ENCODE assay signal across 9 cellular contexts in genomic region chr2:142869065-142869460, GRCh38. TPM values are rescaled to one million over a fixed set of nuclear protein-coding genes. Genes with fewer than 3 reads are reported as not detected.
A peak's percentile ranks its signal among the peaks of the same experiment; 100 is the strongest.
DNase-seq lines count a peak whose midpoint lies in the region; ATAC-seq, FAIRE-seq and TF ChIP-seq lines count a peak whose summit lies in the region.
"Not testable (repeated sequence)": the region's sequence is repeated elsewhere in the genome, so short reads cannot be mapped to it uniquely, and the experiment has no call there.
"Had no signal": no experiment of that assay in that cellular context is flagged by ENCODE, and none has a peak within 500 bp of the region (broad histone marks: within the 10 kb centered on the region; RNA-seq: fewer than 3 reads in every experiment).

No MANE protein-coding gene starts in this region.

- peak overlapping the region; percentile 94 for H3K4me2 ChIP-seq in A549
- not testable (repeated sequence) for H3K4me2 ChIP-seq in IMR-90 (ENCODE audit: low read depth, low read length)
- H3K4me2 ChIP-seq in HepG2 (ENCODE audit: low read depth, low read length), result peak overlapping the region; percentile 82

- not testable (repeated sequence) for H3K4me3 ChIP-seq in A549; IMR-90 (ENCODE audit: insufficient read depth, low read depth, low read length); skin epidermis; vagina
- peak overlapping the region in 1 of 3 experiments; percentile 58; a peak in 1 of 6 replicates for H3K4me3 ChIP-seq in HepG2 (replicated peaks in 1 of 3; ENCODE audit: insufficient read depth in 1 of 3, low read depth in 2 of 3, low read length in 3 of 3)

- H3K4me3 Mint-ChIP-seq in Calu3 (ENCODE audit: low read depth, unreplicated experiment), result peak overlapping the region; percentile 30
- H3K4me3 Mint-ChIP-seq in activated B cell treated with CpG ODN at 0.5 μM for 24 hours, result peak overlapping the region; percentile 32

- not testable (repeated sequence) for H4K5ac ChIP-seq in IMR-90 (ENCODE audit: low read depth, low read length)

- H2BK120ac ChIP-seq in IMR-90 (ENCODE audit: low read depth, low read length), result 0 out of 2 replicates have a peak overlapping the region, but pooled peaks have one; percentile 14

- H3K27ac Mint-ChIP-seq in Calu3 (ENCODE audit: unreplicated experiment), result peak overlapping the region; percentile 97
- H3K27ac Mint-ChIP-seq in activated B cell treated with CpG ODN at 0.5 μM for 24 hours, result peak overlapping the region; percentile 68

- CTCF ChIA-PET in A549 (lab: Yijun Ruan, JAX); IMR-90 (lab: Yijun Ruan, JAX); HepG2 (lab: Yijun Ruan, JAX; ENCODE audit: low intra/inter-chr PET ratio, low total read pairs): not testable (repeated sequence)
- CTCF ChIA-PET in Calu3 (lab: Charles Lee) (interaction anchor here (0.7 to 1.1 kb wide), 3 partner anchors 47 to 111 kb away, joined by 3 to 4 read pairs (median 3); no protein-coding TSS in a partner anchor), activated B cell treated with CpG ODN at 0.5 μM for 24 hours (lab: Charles Lee) (interaction anchor here (1.3 kb wide), 1 partner anchor 9 kb away, joined by 8 read pairs; the partner anchor contains the start of gene KYNU)

- not testable (repeated sequence) for H3K36me3 ChIP-seq in IMR-90 (ENCODE audit: control insufficient read depth, insufficient read depth, low read length); HepG2 (replicated peaks in 1 of 2; ENCODE audit: control insufficient read depth in 1 of 2, insufficient read depth in 2 of 2, low read length in 2 of 2); vagina

- H4K8ac ChIP-seq in IMR-90 (ENCODE audit: low read depth in 2 of 2, low read length in 2 of 2), result not testable (repeated sequence)

- peaks cover 41% of the 10 kb centered on the region for H3K36me3 Mint-ChIP-seq in Calu3 (ENCODE audit: insufficient read depth, unreplicated experiment)
- H3K36me3 Mint-ChIP-seq in activated B cell treated with CpG ODN at 0.5 μM for 24 hours (ENCODE audit: low read depth), result not testable (repeated sequence)

- TF ChIP-seq RAD21 in A549 (conservative IDR thresholded peaks at IDR 0.05 in 1 of 2, IDR thresholded peaks at IDR 0.05 in 1 of 2); IMR-90 (IDR thresholded peaks at IDR 0.05; ENCODE audit: low read length); HepG2 (CRISPR knock-in tag; IDR thresholded peaks at IDR 0.05): not testable (repeated sequence)

- not testable (repeated sequence) for H2BK20ac ChIP-seq in IMR-90 (ENCODE audit: low read depth, low read length)

- H3K9me1 ChIP-seq in IMR-90 (ENCODE audit: insufficient read depth, low read length), result not testable (repeated sequence)

- dilution Hi-C loops in IMR-90 (cut with HindIII; ENCODE audit: low sequenced_read_pairs, unreplicated experiment), result not testable (repeated sequence)

- not testable (repeated sequence) for FAIRE-seq in A549 (lab: Jason Lieb, UNC); HepG2 (lab: Jason Lieb, UNC)

- POLR2A ChIA-PET in A549 (lab: Yijun Ruan, JAX); IMR-90 (lab: Charles Lee; ENCODE audit: unreplicated experiment): not testable (repeated sequence)
- POLR2A ChIA-PET in activated B cell treated with CpG ODN at 0.5 μM for 24 hours (lab: Charles Lee) (interaction anchor here (1.7 kb wide), 1 partner anchor 8 kb away, joined by 8 read pairs; the partner anchor contains the start of gene KYNU), HepG2 (lab: Yijun Ruan, JAX) (interaction anchor here (0.7 to 1.4 kb wide), 4 partner anchors 8 to 80 kb away, joined by 3 to 7 read pairs (median 4); partner anchors contain the start of gene KYNU)

- TF ChIP-seq EP300 in A549 (IDR thresholded peaks at IDR 0.05); HepG2 (IDR thresholded peaks at IDR 0.05; ENCODE audit: low read depth in 2 of 2, low read length in 2 of 2); HepG2 (CRISPR knock-in tag; IDR thresholded peaks at IDR 0.05; ENCODE audit: borderline replicate concordance): not testable (repeated sequence)

- H2AK5ac ChIP-seq in IMR-90 (ENCODE audit: low read depth, low read length), result not testable (repeated sequence)

- not testable (repeated sequence) for H2BK5ac ChIP-seq in IMR-90 (ENCODE audit: low read depth, low read length, poor library complexity, severe bottlenecking)

- not testable (repeated sequence) for H3K4ac ChIP-seq in IMR-90 (ENCODE audit: low read depth, low read length)

- not testable (repeated sequence) for H4K20me1 ChIP-seq in IMR-90 (ENCODE audit: insufficient read depth, low read length); HepG2 (ENCODE audit: insufficient read depth, low read length)

- not testable (repeated sequence) for DNase-seq in A549 (ENCODE audit: low read depth in 1 of 2, low spot score in 1 of 2); Calu3; IMR-90; activated B cell treated with CpG ODN at 0.5 μM for 24 hours; epithelial cell of prostate (ENCODE audit: low read depth, low spot score); HepG2 (ENCODE audit: low spot score); vagina (ENCODE audit: extremely low spot score in 2 of 2)

- H3K9me3 Mint-ChIP-seq in Calu3 (ENCODE audit: low read depth, unreplicated experiment); activated B cell treated with CpG ODN at 0.5 μM for 24 hours: not testable (repeated sequence)

- H3K18ac ChIP-seq in IMR-90 (ENCODE audit: low read depth, low read length), result not testable (repeated sequence)

- H3K27ac ChIP-seq in A549 (peak overlapping the region; percentile 92 to 99), epithelial cell of prostate (peak overlapping the region; percentile 98), HepG2 (ENCODE audit: extremely low read length, insufficient read depth, low read length) (peak overlapping the region; percentile 82), skin epidermis (peak overlapping the region in 17 of 21 experiments; percentile 39 to 85 (median 72)), vagina (peak overlapping the region; percentile 20)
- not testable (repeated sequence) for H3K27ac ChIP-seq in IMR-90 (ENCODE audit: insufficient read depth, low read length)

- H3K4me1 Mint-ChIP-seq in Calu3 (ENCODE audit: low read depth, unreplicated experiment) (peaks cover 73% of the 10 kb centered on the region), activated B cell treated with CpG ODN at 0.5 μM for 24 hours (peaks cover 67% of the 10 kb centered on the region)

- not testable (repeated sequence) for H3K27me3 ChIP-seq in IMR-90 (ENCODE audit: control insufficient read depth, insufficient read depth, low read length); HepG2 (ENCODE audit: control insufficient read depth in 1 of 2, insufficient read depth in 2 of 2, low read length in 2 of 2); vagina

- H3K27me3 Mint-ChIP-seq in Calu3 (ENCODE audit: unreplicated experiment); activated B cell treated with CpG ODN at 0.5 μM for 24 hours: not testable (repeated sequence)

- H3K14ac ChIP-seq in IMR-90 (replicated peaks; ENCODE audit: low read depth, low read length), result not testable (repeated sequence)

- peak overlapping the region; percentile 24; the same call in 1 of the 2 replicates for H4K91ac ChIP-seq in IMR-90 (ENCODE audit: insufficient read depth, low read depth, low read length)

- not testable (repeated sequence) for ATAC-seq in A549; IMR-90 (ENCODE audit: low read depth); activated B cell treated with CpG ODN at 0.5 μM for 24 hours (ENCODE audit: low read depth); HepG2

- not testable (repeated sequence) for H3K23ac ChIP-seq in IMR-90 (ENCODE audit: low read depth, low read length)

- H2BK15ac ChIP-seq in IMR-90 (ENCODE audit: low read depth, low read length), result not testable (repeated sequence)

- BruUV-seq in Calu3 (replicated peaks; lab: Mats Ljungman, UMichigan); IMR-90 (replicated peaks; lab: Mats Ljungman, UMichigan): not testable (repeated sequence)
- BruUV-seq in HepG2 (replicated peaks; lab: Mats Ljungman, UMichigan), result TSS peak; percentile 51

- TF ChIP-seq POLR2A in A549 (IDR thresholded peaks at IDR 0.05; ENCODE audit: low read length); IMR-90 (IDR thresholded peaks at IDR 0.05; ENCODE audit: low read depth, low read length); HepG2 (IDR thresholded peaks at IDR 0.05; ENCODE audit: insufficient read depth in 1 of 2, low read depth in 2 of 2, low read length in 2 of 2); vagina (IDR thresholded peaks at IDR 0.05): not testable (repeated sequence)

- H3K9ac ChIP-seq in IMR-90 (ENCODE audit: low read depth, low read length), result not testable (repeated sequence)
- peak overlapping the region; percentile 63 for H3K9ac ChIP-seq in HepG2 (ENCODE audit: insufficient read depth, low read depth, low read length)

- H2AFZ ChIP-seq in IMR-90 (replicated peaks; ENCODE audit: low read length, poor library complexity), result not testable (repeated sequence)
- peak overlapping the region; percentile 82 for H2AFZ ChIP-seq in HepG2 (ENCODE audit: low read length)

- 66% methylated on average over 7 of the region's 7 CpGs for WGBS in A549 (ENCODE audit: missing lambda C conversion rate)
- WGBS in IMR-90 (ENCODE audit: extremely low coverage in 2 of 2, insufficient read length in 1 of 2), 2 experiments, result 100% methylated on average over 1 of the region's 7 CpGs; no CpG with 5 or more reads in 1 of the 2 experiments
- WGBS in HepG2 (ENCODE audit: low lambda C conversion rate), result 79% methylated on average over 7 of the region's 7 CpGs

- H3K79me1 ChIP-seq in IMR-90 (ENCODE audit: low read depth in 1 of 2, low read length in 2 of 2), result not testable (repeated sequence)

- intact Hi-C loops in Calu3 (cut with micrococcal nuclease; ENCODE audit: unreplicated experiment), result loop anchor here (5.0 kb wide), 1 partner anchor 37 kb away; no protein-coding TSS in a partner anchor
- intact Hi-C loops in IMR-90 (cut with micrococcal nuclease); activated B cell treated with CpG ODN at 0.5 μM for 24 hours (cut with micrococcal nuclease); HepG2 (cut with micrococcal nuclease; ENCODE audit: unreplicated experiment); vagina (cut with DNase I): not testable (repeated sequence)

- not testable (repeated sequence) for H3K9me3 ChIP-seq in A549; IMR-90 (ENCODE audit: control insufficient read depth, insufficient read depth, low read length); HepG2 (ENCODE audit: low read length); vagina

- H3K4me1 ChIP-seq in A549, result peaks cover 96% of the 10 kb centered on the region
- H3K4me1 ChIP-seq in IMR-90 (ENCODE audit: control insufficient read depth, insufficient read depth, low read length), result not testable (repeated sequence)
- peaks cover 67% of the 10 kb centered on the region for H3K4me1 ChIP-seq in HepG2 (ENCODE audit: insufficient read depth, low read length)
- H3K4me1 ChIP-seq in vagina, result peaks cover 28% of the 10 kb centered on the region

- H3K79me2 ChIP-seq in HepG2 (ENCODE audit: insufficient read depth, low read length), result not testable (repeated sequence)

- not testable (repeated sequence) for H3K56ac ChIP-seq in IMR-90 (ENCODE audit: extremely low read depth, insufficient read depth, low read length)

- H2AK9ac ChIP-seq in IMR-90 (replicated peaks; ENCODE audit: low read depth, low read length, poor library complexity), result not testable (repeated sequence)

- not testable (repeated sequence) for TF ChIP-seq CTCF in A549 (IDR thresholded peaks at IDR 0.05); Calu3 (IDR thresholded peaks at IDR 0.05; ENCODE audit: unreplicated experiment); IMR-90 (conservative IDR thresholded peaks at IDR 0.05; ENCODE audit: low read depth, low read length); activated B cell treated with CpG ODN at 0.5 μM for 24 hours (IDR thresholded peaks at IDR 0.05); HepG2 (CRISPR knock-in tag; IDR thresholded peaks at IDR 0.05); vagina (IDR thresholded peaks at IDR 0.05)

- in situ Hi-C loops in IMR-90 (cut with MboI; ENCODE audit: low sequenced_read_pairs); HepG2 (cut with HindIII; ENCODE audit: extremely low pct_ligation_motif_present, low pct_unique_long_range_greater_than_20kb): not testable (repeated sequence)

RNA-seq across cellular contexts. Expression of gene KYNU, which starts 8.4 kb away (rescaled TPM):
- polyA plus RNA-seq in A549 (2011; rRNA removed), result 310 and 324 TPM in 2 replicates
- polyA plus RNA-seq in A549 (2012; cell fraction: cytosol; rRNA removed), result 61.8 and 66.4 TPM in 2 replicates
- 27.2 and 41.7 TPM in 2 replicates for polyA plus RNA-seq in A549 (2012; cell fraction: nucleus; rRNA removed)
- polyA plus RNA-seq in A549 (2017; fragmentation: RNase III; extraction: RNeasy Plus Mini Kit Qiagen cat#74134 plus additional on column Dnase treatment), result 242 to 304 TPM (median 302 TPM) in 3 replicates
- polyA minus RNA-seq in A549 (2011; rRNA and poly(A)+ RNA removed), result 117 and 131 TPM in 2 replicates
- 64.2 and 78.7 TPM in 2 replicates for total RNA-seq in Calu3 (2022)
- 2.2 and 2.9 TPM in 2 replicates for total RNA-seq in IMR-90 (2012; rRNA removed)
- 0.53 and 0.75 TPM in 2 replicates for polyA plus RNA-seq in IMR-90 (2012; rRNA removed)
- polyA plus RNA-seq in IMR-90 (2012; cell fraction: cytosol; rRNA removed), result 0.13 and 0.26 TPM in 2 replicates
- 0.04 and 0.56 TPM in 2 replicates for polyA plus RNA-seq in IMR-90 (2012; cell fraction: nucleus; rRNA removed; ENCODE audit: low replicate concordance)
- 43.8 and 48.0 TPM in 2 replicates for total RNA-seq in activated B cell treated with CpG ODN at 0.5 μM for 24 hours
- 68.6 and 98.2 TPM in 2 replicates for total RNA-seq in HepG2 (2016; rRNA removed; fragmentation: Illumina TruSeq; extraction: Trizol)
- 11.5 and 14.9 TPM in 2 replicates for total RNA-seq in HepG2 (2016; cell fraction: cytosol; rRNA removed; fragmentation: Illumina TruSeq; extraction: Trizol; ENCODE audit: low read depth)
- total RNA-seq in HepG2 (2016; cell fraction: insoluble cytoplasmic fraction; rRNA removed; fragmentation: Illumina TruSeq; extraction: Trizol), result 70.0 and 103 TPM in 2 replicates
- total RNA-seq in HepG2 (2016; cell fraction: membrane; rRNA removed; fragmentation: Illumina TruSeq; extraction: Trizol), result 26.4 and 34.0 TPM in 2 replicates
- 60.4 and 62.1 TPM in 2 replicates for total RNA-seq in HepG2 (2016; cell fraction: nucleus; rRNA removed; fragmentation: Illumina TruSeq; extraction: Trizol)
- 13.7 and 21.9 TPM in 2 replicates for polyA plus RNA-seq in HepG2 (2011; rRNA removed)
- polyA plus RNA-seq in HepG2 (2011; cell fraction: cytosol; rRNA removed), result 11.5 and 15.4 TPM in 2 replicates
- polyA plus RNA-seq in HepG2 (2011; cell fraction: nucleus; rRNA removed), result 4.5 and 5.2 TPM in 2 replicates
- polyA plus RNA-seq in HepG2 (2012), result 31.0 and 46.5 TPM in 2 replicates
- 10.7 and 10.8 TPM in 2 replicates for polyA plus RNA-seq in HepG2 (2016; cell fraction: cytosol; fragmentation: Illumina TruSeq; extraction: Trizol; ENCODE audit: low read depth)
- 71.6 and 79.6 TPM in 2 replicates for polyA plus RNA-seq in HepG2 (2016; cell fraction: insoluble cytoplasmic fraction; fragmentation: Illumina TruSeq; extraction: Trizol; ENCODE audit: low read depth)
- polyA plus RNA-seq in HepG2 (2016; cell fraction: membrane; fragmentation: Illumina TruSeq; extraction: Trizol; ENCODE audit: low read depth), result 15.4 and 19.8 TPM in 2 replicates
- 27.3 and 28.7 TPM in 2 replicates for polyA plus RNA-seq in HepG2 (2016; cell fraction: nucleus; fragmentation: Illumina TruSeq; extraction: Trizol; ENCODE audit: insufficient read depth, low read depth)
- polyA minus RNA-seq in HepG2 (2011; rRNA and poly(A)+ RNA removed; ENCODE audit: low replicate concordance), result 7.0 and 141 TPM in 2 replicates
- polyA minus RNA-seq in HepG2 (2011; cell fraction: cytosol; rRNA and poly(A)+ RNA removed), result 13.4 and 17.7 TPM in 2 replicates
- polyA minus RNA-seq in HepG2 (2011; cell fraction: nucleus; rRNA and poly(A)+ RNA removed), result 98.0 and 107 TPM in 2 replicates
- total RNA-seq in vagina, result 3.7 TPM
- total RNA-seq: GM23248 had no signal
- polyA plus RNA-seq: GM23248 had no signal
